ENCODE assay signal across 16 cellular contexts in genomic region chr9:137764171-137764671, GRCh38.
DNase-seq lines count a peak whose midpoint lies in the region; ATAC-seq and TF ChIP-seq lines count a peak whose summit lies in the region.
"Had no signal": no experiment of that assay in that cellular context is flagged by ENCODE, and none has a peak within 500 bp of the region (broad histone marks: within the 10 kb centered on the region; RNA-seq: fewer than 3 reads in every experiment).

No MANE protein-coding gene starts in this region.

- H3K9me3 Mint-ChIP-seq in IgD-negative memory B cell = no peaks in the 10 kb centered on the region
- H3K9me3 Mint-ChIP-seq: immature natural killer cell had no signal

- H3K4me3 Mint-ChIP-seq in IgD-negative memory B cell = no peak overlapping the region
- H3K4me3 Mint-ChIP-seq: immature natural killer cell had no signal

- peaks cover under 1% of the 10 kb centered on the region for H3K27me3 Mint-ChIP-seq in IgD-negative memory B cell

- H3K27ac ChIP-seq in angular gyrus (ENCODE audit: low read depth, low read length) (peak overlapping the region; percentile 75), layer of hippocampus (ENCODE audit: low read depth, low read length) (peak overlapping the region; percentile 58), spleen (peak overlapping the region in 6 of 8 donors; percentile 1 to 89 (median 85))
- H3K27ac ChIP-seq: colonic mucosa, neutrophil had no signal

- peaks cover 10% of the 10 kb centered on the region for H3K36me3 Mint-ChIP-seq in IgD-negative memory B cell

- peak overlapping the region in 2 of 3 donors; percentile 73 to 76 for H3K27ac Mint-ChIP-seq in IgD-negative memory B cell

- intact Hi-C loops in spleen (cut with DNase I; ENCODE audit: low total_unique reads) = no loop called here

- peaks cover 18 to 71% (median 45%) of the 10 kb centered on the region in 6 donors for H3K4me1 ChIP-seq in spleen
- H3K4me1 ChIP-seq: colonic mucosa had no signal

- TF ChIP-seq CTCF in spleen (IDR thresholded peaks at IDR 0.05 in 8 of 11, conservative IDR thresholded peaks at IDR 0.05 in 3 of 11) = no peak

- ATAC-seq in HG02884 (IDR thresholded peaks at IDR 0.05; ENCODE audit: unreplicated experiment) = no peak

- 94 to 97% (median 96%) methylated on average over 17 of the region's 17 CpGs for WGBS in spleen, 5 donors

- H3K27me3 ChIP-seq in layer of hippocampus (ENCODE audit: control insufficient read depth, insufficient read depth, low read length) (no peaks in the 10 kb centered on the region), spleen (replicated peaks in 1 of 7) (no peaks in the 10 kb centered on the region)
- H3K27me3 ChIP-seq: colonic mucosa, neutrophil had no signal

- DNase-seq in spleen (no peak), CD1c-positive myeloid dendritic cell (ENCODE audit: extremely low spot score) (no peak), NCI-H526 (lab: John Stamatoyannopoulos, UW) (no peak)
- DNase-seq: aorta; colonic mucosa; DMS53; immature natural killer cell; NCI-H1930; stimulated activated CD4-positive, alpha-beta T cell treated with anti-CD3 and anti-CD28 coated beads, Interleukin-4, amount 100 ng/mL, for 4 hours; trophoblast cell had no signal

- H3K4me1 Mint-ChIP-seq in IgD-negative memory B cell = peaks cover 33 to 38% (median 34%) of the 10 kb centered on the region in 3 donors

- H3K36me3 ChIP-seq in spleen = peaks cover 0 to 96% (median 51%) of the 10 kb centered on the region in 6 donors
- H3K36me3 ChIP-seq: colonic mucosa had no signal

- H3K9me3 ChIP-seq in spleen = no peaks in the 10 kb centered on the region
- H3K9me3 ChIP-seq: colonic mucosa, neutrophil had no signal

- TF ChIP-seq POLR2A in spleen (IDR thresholded peaks at IDR 0.05) = no peak

- no peak overlapping the region for H3K4me3 ChIP-seq in spleen
- H3K4me3 ChIP-seq: colonic mucosa, lung had no signal
